1 cellular context compared by ENCODE assay signal in the genomic region with DNA sequence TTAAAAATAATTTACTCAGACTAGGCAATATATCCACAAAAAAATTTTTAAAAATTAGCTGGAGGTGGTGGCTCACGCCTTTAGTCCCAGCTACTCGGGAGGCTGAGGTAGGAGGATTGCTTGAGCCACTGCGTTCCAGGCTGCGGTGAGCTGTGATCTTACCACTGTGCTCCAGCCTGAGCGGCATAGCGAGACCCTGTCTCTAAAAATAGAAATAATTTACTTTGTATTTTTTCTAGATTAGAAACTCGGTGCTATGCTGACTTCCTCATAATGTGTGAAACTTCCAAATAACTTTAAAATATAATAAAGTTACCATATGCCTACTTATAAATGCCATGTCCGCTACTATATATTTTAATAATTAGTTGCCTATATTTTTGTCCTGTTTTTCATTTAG.
TF ChIP-seq lines count a peak whose summit lies in the region.

No MANE protein-coding gene starts in this region.

TF ChIP-seq in GM12878, 131 proteins besides CTCF, POLR2A, EP300 and RAD21:
- no peak for TF ChIP-seq SUPT20H (IDR thresholded peaks at IDR 0.05; ENCODE audit: borderline replicate concordance, control insufficient read depth, low read depth, low read length)
- no peak for TF ChIP-seq HCFC1 (IDR thresholded peaks at IDR 0.05; ENCODE audit: low read length)
- TF ChIP-seq MEF2A (IDR thresholded peaks at IDR 0.05; ENCODE audit: insufficient read depth, low read depth, low read length): no peak
- TF ChIP-seq CREB1 (IDR thresholded peaks at IDR 0.05; ENCODE audit: low read depth): no peak
- TF ChIP-seq MEF2B (IDR thresholded peaks at IDR 0.05; ENCODE audit: partially characterized antibody, poor library complexity, severe bottlenecking): no peak
- no peak for TF ChIP-seq ZNF207 (IDR thresholded peaks at IDR 0.05; ENCODE audit: borderline replicate concordance)
- TF ChIP-seq POU2F2 (IDR thresholded peaks at IDR 0.05; ENCODE audit: borderline replicate concordance, low read depth, low read length): no peak
- no peak for TF ChIP-seq BMI1 (IDR thresholded peaks at IDR 0.05; ENCODE audit: borderline replicate concordance)
